In genomic region chr11:94973099-94973968, GRCh38 we compare ENCODE assay signal across 1 cellular context.
TF ChIP-seq lines count a peak whose summit lies in the region.

TSS of gene CWC15 (minus strand) at chr11:94973556. CDS start at chr11:94972185, 1,371 bp downstream.
TSS of gene KDM4D (plus strand) at chr11:94973709. CDS start at chr11:94997373, 23,664 bp downstream.

TF ChIP-seq in SK-N-SH, 30 proteins besides CTCF, POLR2A, EP300 and RAD21 (continued from another document):
- TF ChIP-seq RFX5 (IDR thresholded peaks at IDR 0.05; ENCODE audit: low read length): 0 out of 2 replicates have a peak, but pooled peaks have one; percentile 41
- peak; percentile 95 for TF ChIP-seq YY1 (IDR thresholded peaks at IDR 0.05; ENCODE audit: low read depth)
- no peak for TF ChIP-seq ZBTB33 (IDR thresholded peaks at IDR 0.05; ENCODE audit: borderline replicate concordance, low read depth)
- no peak for TF ChIP-seq REST (IDR thresholded peaks at IDR 0.05; ENCODE audit: low read depth, low read length)
- TF ChIP-seq MAX (IDR thresholded peaks at IDR 0.05; ENCODE audit: low read depth): peak; percentile 67
